9 cellular contexts compared by ENCODE assay signal in genomic region chr12:68612675-68613074, GRCh38. TPM values are rescaled to one million over a fixed set of nuclear protein-coding genes. Genes with fewer than 3 reads are reported as not detected.
DNase-seq lines count a peak whose midpoint lies in the region; ATAC-seq lines count a peak whose summit lies in the region.
"Had no signal": no experiment of that assay in that cellular context is flagged by ENCODE, and none has a peak within 500 bp of the region (broad histone marks: within the 10 kb centered on the region; RNA-seq: fewer than 3 reads in every experiment).

No MANE protein-coding gene starts in this region.

- H3K27ac ChIP-seq in CD8-positive, alpha-beta memory T cell (ENCODE audit: low read depth, low read length), result peak overlapping the region; percentile 80
- peak overlapping the region; percentile 93 for H3K27ac ChIP-seq in effector memory CD4-positive, alpha-beta T cell (ENCODE audit: insufficient read depth, low read length, poor library complexity, severe bottlenecking)

- CTCF ChIA-PET in CD8-positive, alpha-beta memory T cell (lab: Charles Lee), result interaction anchor here (0.8 to 1.4 kb wide), 6 partner anchors 26 to 253 kb away, joined by 3 to 6 read pairs (median 3); no protein-coding TSS in a partner anchor

- no peaks in the 10 kb centered on the region for H3K27me3 Mint-ChIP-seq in CD8-positive, alpha-beta memory T cell

- peaks cover 51 to 67% (median 66%) of the 10 kb centered on the region in 3 donors for H3K4me1 Mint-ChIP-seq in CD8-positive, alpha-beta memory T cell

- POLR2A ChIA-PET in CD8-positive, alpha-beta memory T cell (lab: Charles Lee), result interaction anchor here (0.6 to 3.6 kb wide), 10 partner anchors 21 to 247 kb away, joined by 3 to 22 read pairs (median 4); partner anchors contain the start of gene MDM2

- no peak for ATAC-seq in HG02884 (IDR thresholded peaks at IDR 0.05; ENCODE audit: unreplicated experiment)
- ATAC-seq in GM18519 (IDR thresholded peaks at IDR 0.05; ENCODE audit: low FRiP score, unreplicated experiment), result no peak

- no peak overlapping the region for H2AFZ ChIP-seq in neuron (ENCODE audit: low read depth, low read length)

- no peaks in the 10 kb centered on the region for H3K36me3 ChIP-seq in CD8-positive, alpha-beta memory T cell (ENCODE audit: insufficient read depth, low read length)
- H3K36me3 ChIP-seq in NT2/D1 (ENCODE audit: insufficient read depth, insufficient read length, low read length) (peaks cover 15% of the 10 kb centered on the region), neuron (ENCODE audit: insufficient read depth, low read length) (peaks cover 6% of the 10 kb centered on the region)
- H3K36me3 ChIP-seq in effector memory CD4-positive, alpha-beta T cell (ENCODE audit: control insufficient read depth, insufficient read depth, low read length), result no peaks in the 10 kb centered on the region

- peaks cover 6 to 48% (median 8%) of the 10 kb centered on the region in 3 donors for H3K36me3 Mint-ChIP-seq in CD8-positive, alpha-beta memory T cell

- DNase-seq in CD8-positive, alpha-beta memory T cell, result peak in 2 of 5 donors; percentile 27 to 49
- no peak for DNase-seq in NT2/D1 (ENCODE audit: low read depth, low spot score)
- DNase-seq in effector memory CD4-positive, alpha-beta T cell, result no peak
- DNase-seq in NCI-H748 treated with DMSO at 0.1 percent for 48 hours (lab: John Stamatoyannopoulos, UW), result no peak
- DNase-seq in NCI-H1092 (lab: John Stamatoyannopoulos, UW), result no peak
- DNase-seq: retina had no signal

- no peaks in the 10 kb centered on the region for H3K9me3 Mint-ChIP-seq in CD8-positive, alpha-beta memory T cell

- H3K4me3 ChIP-seq in CD8-positive, alpha-beta memory T cell (ENCODE audit: low read length), result peak overlapping the region; percentile 64
- no peak overlapping the region for H3K4me3 ChIP-seq in NT2/D1 (ENCODE audit: insufficient read length, low read depth)
- H3K4me3 ChIP-seq in effector memory CD4-positive, alpha-beta T cell (ENCODE audit: insufficient read depth, low read depth, low read length, poor library complexity, severe bottlenecking), result peak overlapping the region; percentile 86
- H3K4me3 ChIP-seq in neuron (ENCODE audit: low read length), result peak overlapping the region; percentile 54

- peak overlapping the region; percentile 89 to 98 (median 96) for H3K27ac Mint-ChIP-seq in CD8-positive, alpha-beta memory T cell

- peak overlapping the region; percentile 92 for H3K9ac ChIP-seq in NT2/D1 (ENCODE audit: insufficient read length, low read depth)

- H3K9me3 ChIP-seq in CD8-positive, alpha-beta memory T cell (ENCODE audit: low read length), result no peaks in the 10 kb centered on the region
- H3K9me3 ChIP-seq in NT2/D1 (ENCODE audit: insufficient read depth, low read length) (no peaks in the 10 kb centered on the region), neuron (ENCODE audit: low read length) (no peaks in the 10 kb centered on the region)
- no peaks in the 10 kb centered on the region for H3K9me3 ChIP-seq in effector memory CD4-positive, alpha-beta T cell (ENCODE audit: control insufficient read depth, low read length)

- peaks cover 42% of the 10 kb centered on the region for H3K4me1 ChIP-seq in CD8-positive, alpha-beta memory T cell (ENCODE audit: insufficient read depth, low read length)
- H3K4me1 ChIP-seq in NT2/D1 (ENCODE audit: insufficient read depth, insufficient read length) (no peaks in the 10 kb centered on the region), neuron (ENCODE audit: insufficient read depth, low read length) (peaks cover 15% of the 10 kb centered on the region)
- H3K4me1 ChIP-seq in effector memory CD4-positive, alpha-beta T cell (ENCODE audit: control insufficient read depth, insufficient read depth, low read length, poor library complexity, severe bottlenecking), result peaks cover 23% of the 10 kb centered on the region

- no peaks in the 10 kb centered on the region for H3K27me3 ChIP-seq in CD8-positive, alpha-beta memory T cell (ENCODE audit: insufficient read depth, low read length, poor library complexity, severe bottlenecking)
- no peaks in the 10 kb centered on the region for H3K27me3 ChIP-seq in NT2/D1 (ENCODE audit: insufficient read depth, insufficient read length)
- no peaks in the 10 kb centered on the region for H3K27me3 ChIP-seq in effector memory CD4-positive, alpha-beta T cell (replicated peaks; ENCODE audit: control insufficient read depth, insufficient read depth, low read length, poor library complexity, severe bottlenecking)
- no peaks in the 10 kb centered on the region for H3K27me3 ChIP-seq in neuron (ENCODE audit: insufficient read depth, low read length)

- H3K4me3 Mint-ChIP-seq in CD8-positive, alpha-beta memory T cell, result peak overlapping the region; percentile 91 to 98 (median 96)

RNA-seq across cellular contexts. Expression of gene RAP1B, which starts 2.0 kb away (rescaled TPM):
- total RNA-seq in CD8-positive, alpha-beta memory T cell, result 100 to 1,000 TPM; 271 to 281 TPM
- polyA plus RNA-seq in CD8-positive, alpha-beta memory T cell, result 589 TPM
